8 cellular contexts compared by ENCODE assay signal in genomic region chr12:12327802-12328201, GRCh38. TPM values are rescaled to one million over a fixed set of nuclear protein-coding genes. Genes with fewer than 3 reads are reported as not detected.
A peak's percentile ranks its signal among the peaks of the same experiment; 100 is the strongest.
DNase-seq lines count a peak whose midpoint lies in the region; ATAC-seq and TF ChIP-seq lines count a peak whose summit lies in the region.

No MANE protein-coding gene starts in this region.

- no peak overlapping the region for H3K9ac ChIP-seq in MM.1S (ENCODE audit: low read length)

- ATAC-seq in naive B cell (ENCODE audit: low read depth in 2 of 2) (peak; percentile 37 to 46), HG03457 (IDR thresholded peaks at IDR 0.05; ENCODE audit: unreplicated experiment) (no peak)

- no peaks in the 10 kb centered on the region for H3K9me3 Mint-ChIP-seq in activated naive CD4-positive, alpha-beta T cell treated with anti-CD3 and anti-CD28 coated beads for 36 hours
- no peaks in the 10 kb centered on the region for H3K9me3 Mint-ChIP-seq in naive B cell

- no peak overlapping the region for H3K4me3 Mint-ChIP-seq in activated naive CD4-positive, alpha-beta T cell treated with anti-CD3 and anti-CD28 coated beads for 36 hours
- no peak overlapping the region for H3K4me3 Mint-ChIP-seq in naive B cell

- no peaks in the 10 kb centered on the region for H4K20me1 ChIP-seq in MM.1S (ENCODE audit: insufficient read depth, low read length)

- no peak overlapping the region for H2AFZ ChIP-seq in MM.1S (ENCODE audit: low read length)

- peak overlapping the region; percentile 36 for H3K27ac Mint-ChIP-seq in activated naive CD4-positive, alpha-beta T cell treated with anti-CD3 and anti-CD28 coated beads for 36 hours
- peak overlapping the region in 4 of 6 donors; percentile 19 to 46 (median 38) for H3K27ac Mint-ChIP-seq in naive B cell

- no peak overlapping the region for H3K4me3 ChIP-seq in MM.1S (ENCODE audit: low read length)
- no peak overlapping the region for H3K4me3 ChIP-seq in epithelial cell of esophagus (ENCODE audit: low read length)

- H3K4me1 Mint-ChIP-seq in activated naive CD4-positive, alpha-beta T cell treated with anti-CD3 and anti-CD28 coated beads for 36 hours (ENCODE audit: low read depth), result peaks cover 6% of the 10 kb centered on the region
- peaks cover 5 to 7% (median 6%) of the 10 kb centered on the region in 3 donors for H3K4me1 Mint-ChIP-seq in naive B cell

- H3K27ac ChIP-seq in MM.1S (ENCODE audit: low read length), result no peak overlapping the region

- H3F3A ChIP-seq in MM.1S (ENCODE audit: insufficient read depth, low read length), result no peaks in the 10 kb centered on the region

- no peak overlapping the region for H3K4me2 ChIP-seq in MM.1S (ENCODE audit: low read depth, low read length)

- DNase-seq in activated naive CD4-positive, alpha-beta T cell treated with anti-CD3 and anti-CD28 coated beads for 36 hours, result peak; percentile 27
- DNase-seq in activated naive CD4-positive, alpha-beta T cell treated with Interleukin-2 at 50 U/mL for 16 hours, result no peak
- DNase-seq in MM.1S, result peak; percentile 69
- DNase-seq in SHP77 treated with DMSO at 0.1 percent for 48 hours (lab: John Stamatoyannopoulos, UW), result peak; percentile 4
- DNase-seq in epithelial cell of esophagus (ENCODE audit: low read depth), result peak; percentile 70
- DNase-seq in naive B cell, result peak; percentile 30
- no peak for DNase-seq in stimulated activated CD4-positive, alpha-beta T cell treated with anti-CD3 and anti-CD28 coated beads, Interleukin-12 subunit alpha, Interleukin-12 subunit beta, amount 100 ng/mL, for 4 hours

- H3K4me1 ChIP-seq in MM.1S (ENCODE audit: low read length), result no peaks in the 10 kb centered on the region

- H3K9me2 ChIP-seq in MM.1S (replicated peaks; ENCODE audit: insufficient read depth, low read length), result no peaks in the 10 kb centered on the region

- no peaks in the 10 kb centered on the region for H3K9me3 ChIP-seq in MM.1S (replicated peaks; ENCODE audit: insufficient read depth, low read length)

- CTCF ChIA-PET in activated naive CD4-positive, alpha-beta T cell treated with anti-CD3 and anti-CD28 coated beads for 36 hours (lab: Charles Lee), result interaction anchor here (0.6 to 5.1 kb wide), 27 partner anchors 8 to 782 kb away, joined by 3 to 36 read pairs (median 4); partner anchors contain the start of genes BCL2L14 and MANSC1

- no peaks in the 10 kb centered on the region for H3K36me3 ChIP-seq in MM.1S (replicated peaks; ENCODE audit: insufficient read depth, low read length)

- no peaks in the 10 kb centered on the region for H3K27me3 ChIP-seq in MM.1S (replicated peaks; ENCODE audit: insufficient read depth, low read length)

- no peaks in the 10 kb centered on the region for H3K36me3 Mint-ChIP-seq in activated naive CD4-positive, alpha-beta T cell treated with anti-CD3 and anti-CD28 coated beads for 36 hours (ENCODE audit: low read depth)
- no peaks in the 10 kb centered on the region for H3K36me3 Mint-ChIP-seq in naive B cell

- H3K79me2 ChIP-seq in MM.1S (ENCODE audit: low read length), result no peaks in the 10 kb centered on the region

- H3K27me3 Mint-ChIP-seq in activated naive CD4-positive, alpha-beta T cell treated with anti-CD3 and anti-CD28 coated beads for 36 hours (ENCODE audit: low read depth), result no peaks in the 10 kb centered on the region
- peaks cover 0 to 17% (median 7%) of the 10 kb centered on the region in 3 donors for H3K27me3 Mint-ChIP-seq in naive B cell

- intact Hi-C loops in activated naive CD4-positive, alpha-beta T cell treated with anti-CD3 and anti-CD28 coated beads for 36 hours (cut with micrococcal nuclease), result loop anchor here (1.0 to 5.0 kb wide), 7 partner anchors 61 to 774 kb away; partner anchors contain the start of genes BCL2L14 and LRP6

- TF ChIP-seq CTCF in MM.1S (IDR thresholded peaks at IDR 0.05; ENCODE audit: low read length), result peak; percentile 70
- TF ChIP-seq CTCF in epithelial cell of esophagus (IDR thresholded peaks at IDR 0.05; ENCODE audit: insufficient read depth, low read depth, low read length, missing control alignments), result peak; percentile 67

RNA-seq across cellular contexts. Expression of gene MANSC1, which starts 22.2 kb away (rescaled TPM):
- 1 to 10 TPM; 3.5 TPM for total RNA-seq in activated naive CD4-positive, alpha-beta T cell treated with anti-CD3 and anti-CD28 coated beads for 36 hours
- 1 to 10 TPM in 4 of 6 donors, under 1 TPM in 2; 0.27 to 2.5 (median 1.4) TPM for polyA plus RNA-seq in naive B cell (ENCODE audit: low read depth in 6 of 6)

RNA-seq across cellular contexts. Expression of gene BORCS5, which starts 29.1 kb away (rescaled TPM):
- 10 to 100 TPM; 31.2 to 35.6 TPM for total RNA-seq in activated naive CD4-positive, alpha-beta T cell treated with anti-CD3 and anti-CD28 coated beads for 36 hours
- 10 to 100 TPM in 5 of 6 donors, 1 to 10 TPM in 1; 8.3 to 43.8 (median 14.4) TPM for polyA plus RNA-seq in naive B cell (ENCODE audit: low read depth in 6 of 6)

Comparison
In these comparisons a context has a peak if more than half of its experiments do, and no peak if none do; other contexts are left out.
1. DNase-seq: peak in activated naive CD4-positive, alpha-beta T cell treated with anti-CD3 and anti-CD28 coated beads for 36 hours (single experiment), MM.1S (single experiment), SHP77 treated with DMSO at 0.1 percent for 48 hours (single experiment), epithelial cell of esophagus (single experiment) and naive B cell (single experiment); none in activated naive CD4-positive, alpha-beta T cell treated with Interleukin-2 at 50 U/mL for 16 hours (single experiment) and stimulated activated CD4-positive, alpha-beta T cell treated with anti-CD3 and anti-CD28 coated beads, Interleukin-12 subunit alpha, Interleukin-12 subunit beta, amount 100 ng/mL, for 4 hours (single experiment).